In the genomic region with DNA sequence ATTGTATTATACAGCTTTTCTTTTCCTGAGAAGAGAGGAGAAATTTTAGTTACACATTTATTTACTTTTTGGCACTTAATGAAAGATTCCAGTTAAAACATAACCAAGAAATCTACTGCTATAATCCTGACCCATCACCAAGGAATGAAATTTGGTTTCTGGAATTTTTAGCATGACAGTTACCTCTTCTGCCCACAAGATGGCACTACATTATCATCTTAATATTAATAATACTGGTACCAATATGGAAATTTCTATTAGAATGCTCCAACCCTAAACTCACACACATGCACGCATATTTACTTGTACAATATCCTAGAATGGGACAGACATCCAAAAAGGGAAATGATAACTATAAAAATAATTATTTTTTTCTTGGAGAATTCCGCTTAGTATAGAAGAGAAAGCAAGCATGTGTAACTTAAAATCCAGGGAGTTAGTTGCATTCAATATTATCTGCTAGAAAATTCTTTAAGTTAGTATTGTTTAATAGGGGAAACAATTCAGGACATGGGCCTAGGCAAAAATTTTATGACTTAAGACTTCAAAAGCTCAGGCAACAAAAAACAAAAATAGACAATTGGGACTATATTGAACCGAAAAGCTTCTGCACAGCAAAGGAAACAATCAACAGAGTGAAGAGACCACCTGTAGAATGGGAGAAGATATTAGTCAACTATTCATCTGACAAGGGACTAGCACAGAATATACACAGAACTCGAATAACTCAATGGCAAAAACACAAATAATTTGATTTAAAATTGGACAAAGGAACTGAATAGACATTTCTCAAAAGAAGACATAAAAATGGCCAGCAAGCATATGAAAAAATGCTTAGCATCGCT, we compare ENCODE assay signal across 2 cellular contexts.
TF ChIP-seq lines count a peak whose summit lies in the region.

No MANE protein-coding gene starts in this region.

TF ChIP-seq in WTC11, 78 proteins besides CTCF, POLR2A, EP300 and RAD21 (continues in another document):
- TF ChIP-seq ZNF219 (CRISPR knock-in tag; IDR thresholded peaks at IDR 0.05; ENCODE audit: borderline replicate concordance) = no peak
- no peak for TF ChIP-seq SMAD4 (CRISPR knock-in tag; IDR thresholded peaks at IDR 0.05)
- TF ChIP-seq, protein P1, sequence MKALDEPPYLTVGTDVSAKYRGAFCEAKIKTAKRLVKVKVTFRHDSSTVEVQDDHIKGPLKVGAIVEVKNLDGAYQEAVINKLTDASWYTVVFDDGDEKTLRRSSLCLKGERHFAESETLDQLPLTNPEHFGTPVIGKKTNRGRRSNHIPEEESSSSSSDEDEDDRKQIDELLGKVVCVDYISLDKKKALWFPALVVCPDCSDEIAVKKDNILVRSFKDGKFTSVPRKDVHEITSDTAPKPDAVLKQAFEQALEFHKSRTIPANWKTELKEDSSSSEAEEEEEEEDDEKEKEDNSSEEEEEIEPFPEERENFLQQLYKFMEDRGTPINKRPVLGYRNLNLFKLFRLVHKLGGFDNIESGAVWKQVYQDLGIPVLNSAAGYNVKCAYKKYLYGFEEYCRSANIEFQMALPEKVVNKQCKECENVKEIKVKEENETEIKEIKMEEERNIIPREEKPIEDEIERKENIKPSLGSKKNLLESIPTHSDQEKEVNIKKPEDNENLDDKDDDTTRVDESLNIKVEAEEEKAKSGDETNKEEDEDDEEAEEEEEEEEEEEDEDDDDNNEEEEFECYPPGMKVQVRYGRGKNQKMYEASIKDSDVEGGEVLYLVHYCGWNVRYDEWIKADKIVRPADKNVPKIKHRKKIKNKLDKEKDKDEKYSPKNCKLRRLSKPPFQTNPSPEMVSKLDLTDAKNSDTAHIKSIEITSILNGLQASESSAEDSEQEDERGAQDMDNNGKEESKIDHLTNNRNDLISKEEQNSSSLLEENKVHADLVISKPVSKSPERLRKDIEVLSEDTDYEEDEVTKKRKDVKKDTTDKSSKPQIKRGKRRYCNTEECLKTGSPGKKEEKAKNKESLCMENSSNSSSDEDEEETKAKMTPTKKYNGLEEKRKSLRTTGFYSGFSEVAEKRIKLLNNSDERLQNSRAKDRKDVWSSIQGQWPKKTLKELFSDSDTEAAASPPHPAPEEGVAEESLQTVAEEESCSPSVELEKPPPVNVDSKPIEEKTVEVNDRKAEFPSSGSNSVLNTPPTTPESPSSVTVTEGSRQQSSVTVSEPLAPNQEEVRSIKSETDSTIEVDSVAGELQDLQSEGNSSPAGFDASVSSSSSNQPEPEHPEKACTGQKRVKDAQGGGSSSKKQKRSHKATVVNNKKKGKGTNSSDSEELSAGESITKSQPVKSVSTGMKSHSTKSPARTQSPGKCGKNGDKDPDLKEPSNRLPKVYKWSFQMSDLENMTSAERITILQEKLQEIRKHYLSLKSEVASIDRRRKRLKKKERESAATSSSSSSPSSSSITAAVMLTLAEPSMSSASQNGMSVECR (CRISPR knock-in tag; IDR thresholded peaks at IDR 0.05; ENCODE audit: borderline replicate concordance) = no peak
- no peak for TF ChIP-seq FOXJ3 (CRISPR knock-in tag; IDR thresholded peaks at IDR 0.05; ENCODE audit: borderline replicate concordance)
- TF ChIP-seq, protein P2, sequence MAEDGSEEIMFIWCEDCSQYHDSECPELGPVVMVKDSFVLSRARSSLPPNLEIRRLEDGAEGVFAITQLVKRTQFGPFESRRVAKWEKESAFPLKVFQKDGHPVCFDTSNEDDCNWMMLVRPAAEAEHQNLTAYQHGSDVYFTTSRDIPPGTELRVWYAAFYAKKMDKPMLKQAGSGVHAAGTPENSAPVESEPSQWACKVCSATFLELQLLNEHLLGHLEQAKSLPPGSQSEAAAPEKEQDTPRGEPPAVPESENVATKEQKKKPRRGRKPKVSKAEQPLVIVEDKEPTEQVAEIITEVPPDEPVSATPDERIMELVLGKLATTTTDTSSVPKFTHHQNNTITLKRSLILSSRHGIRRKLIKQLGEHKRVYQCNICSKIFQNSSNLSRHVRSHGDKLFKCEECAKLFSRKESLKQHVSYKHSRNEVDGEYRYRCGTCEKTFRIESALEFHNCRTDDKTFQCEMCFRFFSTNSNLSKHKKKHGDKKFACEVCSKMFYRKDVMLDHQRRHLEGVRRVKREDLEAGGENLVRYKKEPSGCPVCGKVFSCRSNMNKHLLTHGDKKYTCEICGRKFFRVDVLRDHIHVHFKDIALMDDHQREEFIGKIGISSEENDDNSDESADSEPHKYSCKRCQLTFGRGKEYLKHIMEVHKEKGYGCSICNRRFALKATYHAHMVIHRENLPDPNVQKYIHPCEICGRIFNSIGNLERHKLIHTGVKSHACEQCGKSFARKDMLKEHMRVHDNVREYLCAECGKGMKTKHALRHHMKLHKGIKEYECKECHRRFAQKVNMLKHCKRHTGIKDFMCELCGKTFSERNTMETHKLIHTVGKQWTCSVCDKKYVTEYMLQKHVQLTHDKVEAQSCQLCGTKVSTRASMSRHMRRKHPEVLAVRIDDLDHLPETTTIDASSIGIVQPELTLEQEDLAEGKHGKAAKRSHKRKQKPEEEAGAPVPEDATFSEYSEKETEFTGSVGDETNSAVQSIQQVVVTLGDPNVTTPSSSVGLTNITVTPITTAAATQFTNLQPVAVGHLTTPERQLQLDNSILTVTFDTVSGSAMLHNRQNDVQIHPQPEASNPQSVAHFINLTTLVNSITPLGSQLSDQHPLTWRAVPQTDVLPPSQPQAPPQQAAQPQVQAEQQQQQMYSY (CRISPR knock-in tag; IDR thresholded peaks at IDR 0.05) = no peak
- no peak for TF ChIP-seq ZNF671 (CRISPR knock-in tag; IDR thresholded peaks at IDR 0.05)
- TF ChIP-seq, protein P3, sequence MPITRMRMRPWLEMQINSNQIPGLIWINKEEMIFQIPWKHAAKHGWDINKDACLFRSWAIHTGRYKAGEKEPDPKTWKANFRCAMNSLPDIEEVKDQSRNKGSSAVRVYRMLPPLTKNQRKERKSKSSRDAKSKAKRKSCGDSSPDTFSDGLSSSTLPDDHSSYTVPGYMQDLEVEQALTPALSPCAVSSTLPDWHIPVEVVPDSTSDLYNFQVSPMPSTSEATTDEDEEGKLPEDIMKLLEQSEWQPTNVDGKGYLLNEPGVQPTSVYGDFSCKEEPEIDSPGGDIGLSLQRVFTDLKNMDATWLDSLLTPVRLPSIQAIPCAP (CRISPR knock-in tag; IDR thresholded peaks at IDR 0.05) = no peak
- no peak for TF ChIP-seq NR1H2 (CRISPR knock-in tag; IDR thresholded peaks at IDR 0.05)
- no peak for TF ChIP-seq GABPB1 (CRISPR knock-in tag; IDR thresholded peaks at IDR 0.05)
- no peak for TF ChIP-seq PRRX2 (CRISPR knock-in tag; IDR thresholded peaks at IDR 0.05)
- TF ChIP-seq JUN (CRISPR knock-in tag; IDR thresholded peaks at IDR 0.05) = no peak
- no peak for TF ChIP-seq CREM (CRISPR knock-in tag; IDR thresholded peaks at IDR 0.05)
- no peak for TF ChIP-seq ZNF121 (CRISPR knock-in tag; IDR thresholded peaks at IDR 0.05)
- TF ChIP-seq, protein P4, sequence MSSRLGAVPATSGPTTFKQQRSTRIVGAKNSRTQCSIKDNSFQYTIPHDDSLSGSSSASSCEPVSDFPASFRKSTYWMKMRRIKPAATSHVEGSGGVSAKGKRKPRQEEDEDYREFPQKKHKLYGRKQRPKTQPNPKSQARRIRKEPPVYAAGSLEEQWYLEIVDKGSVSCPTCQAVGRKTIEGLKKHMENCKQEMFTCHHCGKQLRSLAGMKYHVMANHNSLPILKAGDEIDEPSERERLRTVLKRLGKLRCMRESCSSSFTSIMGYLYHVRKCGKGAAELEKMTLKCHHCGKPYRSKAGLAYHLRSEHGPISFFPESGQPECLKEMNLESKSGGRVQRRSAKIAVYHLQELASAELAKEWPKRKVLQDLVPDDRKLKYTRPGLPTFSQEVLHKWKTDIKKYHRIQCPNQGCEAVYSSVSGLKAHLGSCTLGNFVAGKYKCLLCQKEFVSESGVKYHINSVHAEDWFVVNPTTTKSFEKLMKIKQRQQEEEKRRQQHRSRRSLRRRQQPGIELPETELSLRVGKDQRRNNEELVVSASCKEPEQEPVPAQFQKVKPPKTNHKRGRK (CRISPR knock-in tag; IDR thresholded peaks at IDR 0.05; ENCODE audit: borderline replicate concordance) = no peak
- TF ChIP-seq RORB (CRISPR knock-in tag; IDR thresholded peaks at IDR 0.05) = no peak

TF ChIP-seq in HepG2, 621 proteins besides CTCF, POLR2A, EP300 and RAD21:
- TF ChIP-seq ZNF563 (CRISPR knock-in tag; IDR thresholded peaks at IDR 0.05) (no peak), STAG1 (CRISPR knock-in tag; IDR thresholded peaks at IDR 0.05) (peak; percentile 33; the same call in 1 of the 2 replicates)
- TF ChIP-seq, protein P5, sequence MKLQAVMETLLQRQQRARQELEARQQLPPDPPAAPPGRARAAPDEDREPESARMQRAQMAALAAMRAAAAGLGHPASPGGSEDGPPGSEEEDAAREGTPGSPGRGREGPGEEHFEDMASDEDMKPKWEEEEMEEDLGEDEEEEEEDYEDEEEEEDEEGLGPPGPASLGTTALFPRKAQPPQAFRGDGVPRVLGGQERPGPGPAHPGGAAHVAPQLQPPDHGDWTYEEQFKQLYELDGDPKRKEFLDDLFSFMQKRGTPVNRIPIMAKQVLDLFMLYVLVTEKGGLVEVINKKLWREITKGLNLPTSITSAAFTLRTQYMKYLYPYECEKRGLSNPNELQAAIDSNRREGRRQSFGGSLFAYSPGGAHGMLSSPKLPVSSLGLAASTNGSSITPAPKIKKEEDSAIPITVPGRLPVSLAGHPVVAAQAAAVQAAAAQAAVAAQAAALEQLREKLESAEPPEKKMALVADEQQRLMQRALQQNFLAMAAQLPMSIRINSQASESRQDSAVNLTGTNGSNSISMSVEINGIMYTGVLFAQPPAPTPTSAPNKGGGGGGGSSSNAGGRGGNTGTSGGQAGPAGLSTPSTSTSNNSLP (IDR thresholded peaks at IDR 0.05; ENCODE audit: low read depth, low read length) = peak; percentile 73; the same call in 1 of the 2 replicates
